Comparison of ENCODE assay signal across 9 cellular contexts in the genomic region with DNA sequence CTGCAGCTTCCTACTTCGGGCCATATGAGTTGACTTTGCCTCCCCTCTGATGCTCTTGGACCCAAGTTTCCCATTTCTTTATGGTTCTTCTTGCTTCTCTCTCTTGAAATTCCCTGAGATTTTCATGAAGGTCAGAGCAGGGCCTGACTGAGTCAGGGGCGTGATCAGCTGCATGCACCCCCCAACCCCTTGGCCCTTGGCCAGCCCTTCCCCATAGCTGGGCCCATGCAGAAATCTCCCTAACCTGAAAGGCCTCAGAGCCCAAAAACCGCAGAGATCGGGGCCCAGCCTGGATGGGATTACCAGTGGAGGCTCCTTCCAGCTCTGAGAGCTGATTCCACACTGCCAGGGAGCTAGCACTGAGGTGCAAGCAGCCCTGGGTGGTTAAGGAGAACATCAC.
"Had no signal": no experiment of that assay in that cellular context is flagged by ENCODE, and none has a peak within 500 bp of the region (broad histone marks: within the 10 kb centered on the region; RNA-seq: fewer than 3 reads in every experiment).

No MANE protein-coding gene starts in this region.

- ATAC-seq: HepG2 had no signal

- H3K36me3 Mint-ChIP-seq: IgD-negative memory B cell had no signal

- H3K9ac ChIP-seq: GM23248 had no signal

- H3K27ac ChIP-seq: GM23248, HL-60 had no signal

- H2AFZ ChIP-seq: GM23248 had no signal

- H3K4me3 ChIP-seq: GM23248 had no signal

- H3K9me3 Mint-ChIP-seq: H9, IgD-negative memory B cell had no signal

- DNase-seq: GM23248, GOT3, H9, HCEC 1CT, KBM-7 had no signal

- FAIRE-seq: H54, HepG2 had no signal

- H3K27ac Mint-ChIP-seq: IgD-negative memory B cell had no signal

- H3K4me3 Mint-ChIP-seq: H9 had no signal
